ENCODE assay signal across 22 cellular contexts in genomic region chr11:10886652-10887250, GRCh38. TPM values are rescaled to one million over a fixed set of nuclear protein-coding genes. Genes with fewer than 3 reads are reported as not detected.
A peak's percentile ranks its signal among the peaks of the same experiment; 100 is the strongest.
DNase-seq lines count a peak whose midpoint lies in the region; ATAC-seq, FAIRE-seq and TF ChIP-seq lines count a peak whose summit lies in the region.
"Had no signal": no experiment of that assay in that cellular context is flagged by ENCODE, and none has a peak within 500 bp of the region (broad histone marks: within the 10 kb centered on the region; RNA-seq: fewer than 3 reads in every experiment).

No MANE protein-coding gene starts in this region.

- no peak overlapping the region for H3K18ac ChIP-seq in mesendoderm (ENCODE audit: low read length)

- no peaks in the 10 kb centered on the region for H3K9me3 ChIP-seq in kidney (ENCODE audit: control insufficient read depth in 1 of 2, low read length in 2 of 2)

- no peak overlapping the region for H3K4me2 ChIP-seq in mesendoderm (ENCODE audit: low read length)

- no peaks in the 10 kb centered on the region for H3K79me2 ChIP-seq in mesendoderm (ENCODE audit: control insufficient read depth, insufficient read depth, low read length)

- no peak overlapping the region for H2BK120ac ChIP-seq in mesendoderm (ENCODE audit: low read depth, low read length)

- H4K8ac ChIP-seq in mesendoderm (ENCODE audit: low read depth, low read length): no peak overlapping the region

- H2BK5ac ChIP-seq in mesendoderm (ENCODE audit: low read length): no peak overlapping the region

- H3K27ac ChIP-seq in mesendoderm (ENCODE audit: low read depth, low read length) (no peak overlapping the region), rectal smooth muscle tissue (ENCODE audit: low read depth, low read length) (peak overlapping the region; percentile 67), kidney (ENCODE audit: low read depth in 2 of 2, low read length in 2 of 2) (no peak overlapping the region)
- H3K27ac ChIP-seq: GM23248 had no signal

- no peak for ATAC-seq in HG03039 (IDR thresholded peaks at IDR 0.05; ENCODE audit: unreplicated experiment)
- ATAC-seq: HepG2 had no signal

- H3K36me3 ChIP-seq in mesendoderm (ENCODE audit: control insufficient read depth, insufficient read depth, low read length) (no peaks in the 10 kb centered on the region), rectal smooth muscle tissue (ENCODE audit: control insufficient read depth, insufficient read depth, low read length) (no peaks in the 10 kb centered on the region), kidney (ENCODE audit: control insufficient read depth in 1 of 2, insufficient read depth in 2 of 2, low read length in 2 of 2) (no peaks in the 10 kb centered on the region)

- H3K56ac ChIP-seq in mesendoderm (ENCODE audit: low read length): no peak overlapping the region

- no peak overlapping the region for H2AK5ac ChIP-seq in mesendoderm (ENCODE audit: low read length)

- TF ChIP-seq CTCF in kidney (IDR thresholded peaks at IDR 0.05; ENCODE audit: borderline replicate concordance, extremely low read depth, insufficient read depth): no peak

- H4K5ac ChIP-seq in mesendoderm (ENCODE audit: low read length): no peak overlapping the region

- no CpG with 5 or more reads among the region's 3 CpGs for WGBS in mesendoderm (ENCODE audit: extremely low coverage, insufficient coverage, low lambda C conversion rate)

- intact Hi-C loops in kidney (cut with DNase I): no loop called here

- no peak overlapping the region for H3K4ac ChIP-seq in mesendoderm (ENCODE audit: low read depth, low read length)

- H3K4me1 ChIP-seq in mesendoderm (ENCODE audit: control insufficient read depth, low read depth, low read length): no peaks in the 10 kb centered on the region
- H3K4me1 ChIP-seq in rectal smooth muscle tissue (ENCODE audit: control insufficient read depth, insufficient read depth, low read length): peaks cover 13% of the 10 kb centered on the region
- H3K4me1 ChIP-seq in kidney (ENCODE audit: control insufficient read depth in 1 of 2, insufficient read depth in 1 of 2, low read depth in 1 of 2, low read length in 2 of 2): no peaks in the 10 kb centered on the region

- H3K27me3 ChIP-seq in mesendoderm (ENCODE audit: insufficient read depth, low read length, poor library complexity) (no peaks in the 10 kb centered on the region), rectal smooth muscle tissue (ENCODE audit: control insufficient read depth, insufficient read depth, low read length) (no peaks in the 10 kb centered on the region)

- no peak overlapping the region for H2BK15ac ChIP-seq in mesendoderm (replicated peaks; ENCODE audit: low read depth)

- H3K79me1 ChIP-seq in mesendoderm (ENCODE audit: low read length): no peaks in the 10 kb centered on the region

- H3K4me3 ChIP-seq in mesendoderm (ENCODE audit: low read length) (no peak overlapping the region), rectal smooth muscle tissue (ENCODE audit: low read length) (no peak overlapping the region), kidney (ENCODE audit: low read length in 2 of 2) (no peak overlapping the region)
- H3K4me3 ChIP-seq: GM23248 had no signal

- FAIRE-seq in G401.6 (lab: Jason Lieb, UNC): peak; percentile 11
- no peak for FAIRE-seq in kidney (lab: Jason Lieb, UNC)
- FAIRE-seq: GM12891, GM19239, HepG2 had no signal

- H3K9ac ChIP-seq in mesendoderm (ENCODE audit: low read length) (no peak overlapping the region), rectal smooth muscle tissue (ENCODE audit: low read length) (no peak overlapping the region), kidney (ENCODE audit: low read length in 2 of 2) (no peak overlapping the region)
- H3K9ac ChIP-seq: GM23248 had no signal

- DNase-seq in RPMI7951 (ENCODE audit: low read depth) (peak; percentile 38), mesendoderm (peak; percentile 8), kidney (no peak), NCI-H1048 (lab: John Stamatoyannopoulos, UW) (no peak), NCI-H2196 treated with DMSO at 0.1 percent for 48 hours (lab: John Stamatoyannopoulos, UW; ENCODE audit: unreplicated experiment) (no peak)
- DNase-seq: GM23248, HCEC 1CT, KG1, MV-4-11, NCI-H1417 treated with DMSO at 0.1 percent for 48 hours, NCI-H187 treated with DMSO at 0.1 percent for 48 hours, NCI-H226, NCI-H524, NCI-H82, RPMI8226, SIG-M5 had no signal

- H3K23ac ChIP-seq in mesendoderm (ENCODE audit: low read length): no peak overlapping the region

RNA-seq across cellular contexts. Expression of gene ZBED5, which starts 28.9 kb away (rescaled TPM):
- 29.1 and 43.0 TPM in 2 replicates for total RNA-seq in RPMI7951 (2014; rRNA removed; shearing (Covaris generic))
- 35.8 TPM for polyA plus RNA-seq in mesendoderm (2013, experiment 1 of 2)
- 35.5 TPM for polyA plus RNA-seq in mesendoderm (2013, experiment 2 of 2)
- 59.7 TPM for total RNA-seq in kidney
- polyA plus RNA-seq in kidney (ENCODE audit: insufficient read depth, low read depth, low replicate concordance): 25.2 TPM

Comparison
In these comparisons a context has a peak if more than half of its experiments do, and no peak if none do; other contexts are left out.
1. DNase-seq: peak in RPMI7951 (single experiment) and mesendoderm (single experiment); none in kidney (single experiment), NCI-H1048 (single experiment) and NCI-H2196 treated with DMSO at 0.1 percent for 48 hours (single experiment).